ENCODE assay signal across 1 cellular context in the genomic region with DNA sequence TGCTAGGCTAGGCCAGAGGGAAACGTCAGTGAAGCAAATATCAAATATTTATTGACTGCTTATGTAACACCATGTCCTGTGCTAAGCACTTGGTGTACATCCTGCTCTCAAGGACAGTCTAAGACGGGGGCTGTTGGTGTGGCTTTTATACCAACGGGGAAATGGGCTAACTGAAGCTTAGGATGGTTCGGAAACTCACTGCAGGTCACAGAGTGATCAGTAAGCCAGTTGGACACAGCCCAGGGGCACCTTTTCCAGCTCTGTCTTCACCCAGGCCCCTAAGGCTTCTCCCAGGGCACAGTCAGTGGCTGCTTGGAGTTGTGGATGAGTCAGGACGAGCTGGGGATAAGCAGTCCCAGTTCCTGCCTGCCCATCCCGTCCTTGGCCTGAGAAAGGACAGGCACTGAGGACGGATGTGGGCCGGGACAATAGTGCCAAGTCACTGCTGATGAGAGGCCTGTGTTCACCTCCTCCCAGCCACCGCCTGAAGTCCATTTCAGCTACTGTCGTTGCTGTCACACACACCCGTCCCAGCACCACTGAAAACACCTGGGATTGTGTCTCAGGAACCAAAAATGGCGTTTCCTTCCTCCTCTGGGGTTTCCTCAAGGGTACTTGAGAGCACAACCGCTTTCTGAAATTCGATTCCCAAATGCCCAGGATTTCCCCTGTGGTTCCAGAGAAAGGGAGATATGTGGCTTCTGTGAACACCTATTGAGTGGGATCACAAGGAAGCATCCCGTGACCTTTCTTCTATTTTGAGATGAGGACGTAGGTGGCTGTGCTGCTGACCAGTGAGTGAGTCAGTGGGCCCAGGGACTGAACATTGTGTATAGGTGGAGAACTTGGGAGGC.
TF ChIP-seq lines count a peak whose summit lies in the region.

No MANE protein-coding gene starts in this region.

TF ChIP-seq in HepG2, 621 proteins besides CTCF, POLR2A, EP300 and RAD21 (continued from another document):
- TF ChIP-seq, protein P1, sequence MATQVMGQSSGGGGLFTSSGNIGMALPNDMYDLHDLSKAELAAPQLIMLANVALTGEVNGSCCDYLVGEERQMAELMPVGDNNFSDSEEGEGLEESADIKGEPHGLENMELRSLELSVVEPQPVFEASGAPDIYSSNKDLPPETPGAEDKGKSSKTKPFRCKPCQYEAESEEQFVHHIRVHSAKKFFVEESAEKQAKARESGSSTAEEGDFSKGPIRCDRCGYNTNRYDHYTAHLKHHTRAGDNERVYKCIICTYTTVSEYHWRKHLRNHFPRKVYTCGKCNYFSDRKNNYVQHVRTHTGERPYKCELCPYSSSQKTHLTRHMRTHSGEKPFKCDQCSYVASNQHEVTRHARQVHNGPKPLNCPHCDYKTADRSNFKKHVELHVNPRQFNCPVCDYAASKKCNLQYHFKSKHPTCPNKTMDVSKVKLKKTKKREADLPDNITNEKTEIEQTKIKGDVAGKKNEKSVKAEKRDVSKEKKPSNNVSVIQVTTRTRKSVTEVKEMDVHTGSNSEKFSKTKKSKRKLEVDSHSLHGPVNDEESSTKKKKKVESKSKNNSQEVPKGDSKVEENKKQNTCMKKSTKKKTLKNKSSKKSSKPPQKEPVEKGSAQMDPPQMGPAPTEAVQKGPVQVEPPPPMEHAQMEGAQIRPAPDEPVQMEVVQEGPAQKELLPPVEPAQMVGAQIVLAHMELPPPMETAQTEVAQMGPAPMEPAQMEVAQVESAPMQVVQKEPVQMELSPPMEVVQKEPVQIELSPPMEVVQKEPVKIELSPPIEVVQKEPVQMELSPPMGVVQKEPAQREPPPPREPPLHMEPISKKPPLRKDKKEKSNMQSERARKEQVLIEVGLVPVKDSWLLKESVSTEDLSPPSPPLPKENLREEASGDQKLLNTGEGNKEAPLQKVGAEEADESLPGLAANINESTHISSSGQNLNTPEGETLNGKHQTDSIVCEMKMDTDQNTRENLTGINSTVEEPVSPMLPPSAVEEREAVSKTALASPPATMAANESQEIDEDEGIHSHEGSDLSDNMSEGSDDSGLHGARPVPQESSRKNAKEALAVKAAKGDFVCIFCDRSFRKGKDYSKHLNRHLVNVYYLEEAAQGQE (IDR thresholded peaks at IDR 0.05; ENCODE audit: borderline replicate concordance in 1 of 2, low read depth in 1 of 2, low read length in 2 of 2) = no peak
- TF ChIP-seq ZNF263 (CRISPR knock-in tag; IDR thresholded peaks at IDR 0.05) = 0 out of 2 replicates have a peak, but pooled peaks have one; percentile 32
- TF ChIP-seq ZNF83 (CRISPR knock-in tag; IDR thresholded peaks at IDR 0.05; ENCODE audit: borderline replicate concordance) = no peak
- TF ChIP-seq KLF11 (CRISPR knock-in tag; IDR thresholded peaks at IDR 0.05) = no peak
- no peak for TF ChIP-seq SUZ12 (IDR thresholded peaks at IDR 0.05; ENCODE audit: low read depth, low read length)
- TF ChIP-seq, protein P2, sequence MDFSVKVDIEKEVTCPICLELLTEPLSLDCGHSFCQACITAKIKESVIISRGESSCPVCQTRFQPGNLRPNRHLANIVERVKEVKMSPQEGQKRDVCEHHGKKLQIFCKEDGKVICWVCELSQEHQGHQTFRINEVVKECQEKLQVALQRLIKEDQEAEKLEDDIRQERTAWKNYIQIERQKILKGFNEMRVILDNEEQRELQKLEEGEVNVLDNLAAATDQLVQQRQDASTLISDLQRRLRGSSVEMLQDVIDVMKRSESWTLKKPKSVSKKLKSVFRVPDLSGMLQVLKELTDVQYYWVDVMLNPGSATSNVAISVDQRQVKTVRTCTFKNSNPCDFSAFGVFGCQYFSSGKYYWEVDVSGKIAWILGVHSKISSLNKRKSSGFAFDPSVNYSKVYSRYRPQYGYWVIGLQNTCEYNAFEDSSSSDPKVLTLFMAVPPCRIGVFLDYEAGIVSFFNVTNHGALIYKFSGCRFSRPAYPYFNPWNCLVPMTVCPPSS (IDR thresholded peaks at IDR 0.05) = no peak
- peak; percentile 50; the same call in 1 of the 2 replicates for TF ChIP-seq ZFP1 (CRISPR knock-in tag; IDR thresholded peaks at IDR 0.05)
- no peak for TF ChIP-seq KDM1A (CRISPR knock-in tag; IDR thresholded peaks at IDR 0.05)
- TF ChIP-seq EZH2 (conservative IDR thresholded peaks at IDR 0.05; ENCODE audit: low read depth, low read length) = no peak
- TF ChIP-seq NFE2L2 (IDR thresholded peaks at IDR 0.05; ENCODE audit: low read length) = peak; percentile 88
- no peak for TF ChIP-seq ZNF230 (CRISPR knock-in tag; IDR thresholded peaks at IDR 0.05)
- peak; percentile 79; the same call in 1 of the 2 replicates for TF ChIP-seq SALL1 (CRISPR knock-in tag; IDR thresholded peaks at IDR 0.05)
- TF ChIP-seq HDAC1 (CRISPR knock-in tag; IDR thresholded peaks at IDR 0.05) = no peak
- TF ChIP-seq, protein P3, sequence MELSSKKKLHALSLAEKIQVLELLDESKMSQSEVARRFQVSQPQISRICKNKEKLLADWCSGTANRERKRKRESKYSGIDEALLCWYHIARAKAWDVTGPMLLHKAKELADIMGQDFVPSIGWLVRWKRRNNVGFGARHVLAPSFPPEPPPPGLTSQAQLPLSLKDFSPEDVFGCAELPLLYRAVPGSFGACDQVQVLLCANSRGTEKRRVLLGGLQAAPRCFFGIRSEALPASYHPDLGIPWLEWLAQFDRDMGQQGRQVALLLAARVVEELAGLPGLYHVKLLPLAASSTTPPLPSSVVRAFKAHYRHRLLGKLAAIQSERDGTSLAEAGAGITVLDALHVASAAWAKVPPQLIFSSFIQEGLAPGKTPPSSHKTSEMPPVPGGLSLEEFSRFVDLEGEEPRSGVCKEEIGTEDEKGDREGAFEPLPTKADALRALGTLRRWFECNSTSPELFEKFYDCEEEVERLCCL (CRISPR knock-in tag; IDR thresholded peaks at IDR 0.05; ENCODE audit: borderline replicate concordance) = 0 out of 2 replicates have a peak, but pooled peaks have one; percentile 37
- TF ChIP-seq PPARG (CRISPR knock-in tag; conservative IDR thresholded peaks at IDR 0.05) = peak; percentile 66; the same call in 1 of the 2 replicates
- TF ChIP-seq, protein P4, sequence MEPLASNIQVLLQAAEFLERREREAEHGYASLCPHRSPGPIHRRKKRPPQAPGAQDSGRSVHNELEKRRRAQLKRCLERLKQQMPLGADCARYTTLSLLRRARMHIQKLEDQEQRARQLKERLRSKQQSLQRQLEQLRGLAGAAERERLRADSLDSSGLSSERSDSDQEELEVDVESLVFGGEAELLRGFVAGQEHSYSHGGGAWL (CRISPR knock-in tag; IDR thresholded peaks at IDR 0.05) = 0 out of 2 replicates have a peak, but pooled peaks have one; percentile 38
- no peak for TF ChIP-seq NR3C1 (CRISPR knock-in tag; IDR thresholded peaks at IDR 0.05)
- TF ChIP-seq FOSL1 (CRISPR knock-in tag; IDR thresholded peaks at IDR 0.05; ENCODE audit: borderline replicate concordance) = no peak
- peak; percentile 46; the same call in 1 of the 2 replicates for TF ChIP-seq POLR2AphosphoS5 (IDR thresholded peaks at IDR 0.05; ENCODE audit: low read depth, low read length)
- no peak for TF ChIP-seq HIVEP1 (CRISPR knock-in tag; IDR thresholded peaks at IDR 0.05)
- 0 out of 2 replicates have a peak, but pooled peaks have one; percentile 27 for TF ChIP-seq ZNF878 (CRISPR knock-in tag; IDR thresholded peaks at IDR 0.05)
- TF ChIP-seq BRD4 (CRISPR knock-in tag; IDR thresholded peaks at IDR 0.05) = peak; percentile 45; the same call in 1 of the 2 replicates
- TF ChIP-seq MAFK (conservative IDR thresholded peaks at IDR 0.05 in 1 of 2, IDR thresholded peaks at IDR 0.05 in 1 of 2; ENCODE audit: low read length in 2 of 2) = 0 out of 4 replicates have a peak, but pooled peaks of 1 of the 2 experiments have one; percentile 7
- peak; percentile 75 for TF ChIP-seq ZFY (CRISPR knock-in tag; IDR thresholded peaks at IDR 0.05)
- no peak for TF ChIP-seq ZSCAN20 (CRISPR knock-in tag; IDR thresholded peaks at IDR 0.05; ENCODE audit: borderline replicate concordance)
- no peak for TF ChIP-seq STAT5B (CRISPR knock-in tag; IDR thresholded peaks at IDR 0.05)
- TF ChIP-seq, protein P5, sequence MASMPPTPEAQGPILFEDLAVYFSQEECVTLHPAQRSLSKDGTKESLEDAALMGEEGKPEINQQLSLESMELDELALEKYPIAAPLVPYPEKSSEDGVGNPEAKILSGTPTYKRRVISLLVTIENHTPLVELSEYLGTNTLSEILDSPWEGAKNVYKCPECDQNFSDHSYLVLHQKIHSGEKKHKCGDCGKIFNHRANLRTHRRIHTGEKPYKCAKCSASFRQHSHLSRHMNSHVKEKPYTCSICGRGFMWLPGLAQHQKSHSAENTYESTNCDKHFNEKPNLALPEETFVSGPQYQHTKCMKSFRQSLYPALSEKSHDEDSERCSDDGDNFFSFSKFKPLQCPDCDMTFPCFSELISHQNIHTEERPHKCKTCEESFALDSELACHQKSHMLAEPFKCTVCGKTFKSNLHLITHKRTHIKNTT (CRISPR knock-in tag; IDR thresholded peaks at IDR 0.05) = no peak
- TF ChIP-seq ZNF501 (CRISPR knock-in tag; IDR thresholded peaks at IDR 0.05) = peak; percentile 75
- no peak for TF ChIP-seq ZNF33A (CRISPR knock-in tag; IDR thresholded peaks at IDR 0.05; ENCODE audit: borderline replicate concordance)
- TF ChIP-seq, protein P6, sequence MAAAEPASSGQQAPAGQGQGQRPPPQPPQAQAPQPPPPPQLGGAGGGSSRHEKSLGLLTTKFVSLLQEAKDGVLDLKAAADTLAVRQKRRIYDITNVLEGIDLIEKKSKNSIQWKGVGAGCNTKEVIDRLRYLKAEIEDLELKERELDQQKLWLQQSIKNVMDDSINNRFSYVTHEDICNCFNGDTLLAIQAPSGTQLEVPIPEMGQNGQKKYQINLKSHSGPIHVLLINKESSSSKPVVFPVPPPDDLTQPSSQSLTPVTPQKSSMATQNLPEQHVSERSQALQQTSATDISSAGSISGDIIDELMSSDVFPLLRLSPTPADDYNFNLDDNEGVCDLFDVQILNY (CRISPR knock-in tag; conservative IDR thresholded peaks at IDR 0.05) = no peak
- peak; percentile 78; the same call in 1 of the 2 replicates for TF ChIP-seq ZNF343 (CRISPR knock-in tag; IDR thresholded peaks at IDR 0.05)
